ENCODE assay signal across 8 cellular contexts in the genomic region with DNA sequence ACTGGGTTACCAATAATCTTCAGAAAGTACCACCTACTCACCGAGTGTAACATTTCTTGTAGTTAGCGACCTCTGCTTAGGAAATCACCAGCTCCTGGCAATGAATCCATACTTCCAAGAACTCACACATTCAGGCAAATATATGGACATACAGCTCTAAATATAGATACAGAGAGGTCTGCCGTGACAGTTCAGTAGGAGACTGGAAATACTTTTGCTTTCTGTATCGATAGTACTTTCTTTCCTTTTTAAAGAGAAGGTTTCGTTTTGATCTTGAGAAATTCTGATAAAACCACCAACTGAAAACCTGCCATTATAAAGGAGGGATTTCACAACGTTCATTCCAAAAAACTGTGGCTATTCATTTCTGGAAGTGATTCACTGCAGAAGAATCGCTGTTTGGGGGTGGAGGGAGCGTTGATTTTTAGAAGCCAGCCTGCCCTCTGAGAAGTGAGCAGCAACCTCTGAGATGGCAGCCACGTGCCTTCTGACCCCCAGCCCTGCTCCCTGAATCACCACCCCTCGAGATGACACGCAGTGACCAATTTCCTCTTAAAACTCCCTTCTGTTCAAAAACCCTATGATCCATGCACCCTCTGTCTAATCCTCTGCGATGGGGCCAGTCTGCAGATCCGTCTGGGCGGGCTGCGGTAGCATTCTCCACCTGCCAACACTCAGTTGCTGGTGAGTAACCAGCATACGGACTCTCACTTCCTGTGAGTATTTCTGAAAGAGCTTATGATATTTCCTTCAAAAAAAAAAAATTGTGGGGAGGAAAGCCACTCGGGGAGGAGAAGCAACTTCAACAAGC.
DNase-seq lines count a peak whose midpoint lies in the region; ATAC-seq lines count a peak whose summit lies in the region.

No MANE protein-coding gene starts in this region.

- ATAC-seq in GM19455 (IDR thresholded peaks at IDR 0.05; ENCODE audit: unreplicated experiment) (peak; percentile 80), HG03565 (IDR thresholded peaks at IDR 0.05; ENCODE audit: unreplicated experiment) (peak; percentile 80)

- DNase-seq in CD1c-positive myeloid dendritic cell (ENCODE audit: extremely low spot score) (peak; percentile 93), SW 1271 (lab: John Stamatoyannopoulos, UW) (peak; percentile 97 to 98), hepatic stellate cell (ENCODE audit: low spot score) (peak; percentile 66), NCI-H1694 (lab: John Stamatoyannopoulos, UW) (no peak)
- peak; percentile 64 for DNase-seq in activated naive CD8-positive, alpha-beta T cell treated with anti-CD3 and anti-CD28 coated beads, Interleukin-2, amount 50 U/mL, for 16 hours (ENCODE audit: low read depth, low spot score)
- peak; percentile 55 to 66 for DNase-seq in stimulated activated CD4-positive, alpha-beta T cell treated with anti-CD3 and anti-CD28 coated beads, Interleukin-15, amount 100 ng/mL, for 1 hour (ENCODE audit: low read depth in 1 of 2, low spot score in 1 of 2)
